16 cellular contexts compared by ENCODE assay signal in genomic region chr10:14023612-14024348, GRCh38.
DNase-seq lines count a peak whose midpoint lies in the region; ATAC-seq and TF ChIP-seq lines count a peak whose summit lies in the region.
"Had no signal": no experiment of that assay in that cellular context is flagged by ENCODE, and none has a peak within 500 bp of the region (broad histone marks: within the 10 kb centered on the region; RNA-seq: fewer than 3 reads in every experiment).

No MANE protein-coding gene starts in this region.

- H3K4me2 ChIP-seq in PC-9: peak overlapping the region; percentile 23; the same call in 1 of the 2 replicates

- no peak overlapping the region for H2AFZ ChIP-seq in PC-9
- H2AFZ ChIP-seq: parathyroid adenoma had no signal

- TF ChIP-seq CTCF in PC-9 (conservative IDR thresholded peaks at IDR 0.05) (no peak), esophagus muscularis mucosa (IDR thresholded peaks at IDR 0.05) (no peak), osteocyte (IDR thresholded peaks at IDR 0.05) (no peak), GM13977 (IDR thresholded peaks at IDR 0.05; ENCODE audit: extremely low read depth, insufficient read depth, missing control alignments) (no peak)

- TF ChIP-seq EP300 in esophagus muscularis mucosa (IDR thresholded peaks at IDR 0.05): no peak

- H3K27ac Mint-ChIP-seq in osteocyte (ENCODE audit: unreplicated experiment) (peak overlapping the region; percentile 93), immature natural killer cell (no peak overlapping the region)
- H3K27ac Mint-ChIP-seq: activated naive CD8-positive, alpha-beta T cell treated with anti-CD3 and anti-CD28 coated beads, Interleukin-2, amount 50 U/mL, for 24 hours had no signal

- H3K27me3 Mint-ChIP-seq in osteocyte (ENCODE audit: unreplicated experiment): no peaks in the 10 kb centered on the region
- H3K27me3 Mint-ChIP-seq in immature natural killer cell (ENCODE audit: low read depth in 3 of 3): peaks cover 4 to 14% (median 13%) of the 10 kb centered on the region in 3 donors

- peaks cover 42% of the 10 kb centered on the region for H3K4me1 Mint-ChIP-seq in osteocyte (ENCODE audit: unreplicated experiment)
- H3K4me1 Mint-ChIP-seq in immature natural killer cell: no peaks in the 10 kb centered on the region

- H3K36me3 Mint-ChIP-seq in osteocyte (ENCODE audit: unreplicated experiment) (peaks cover 17% of the 10 kb centered on the region), immature natural killer cell (no peaks in the 10 kb centered on the region)

- no TSS peak for BruUV-seq in PC-9 (replicated peaks; lab: Mats Ljungman, UMichigan)

- no peak for ATAC-seq in HG02798 (IDR thresholded peaks at IDR 0.05; ENCODE audit: poor library complexity, unreplicated experiment)
- no peak for ATAC-seq in HG03354 (IDR thresholded peaks at IDR 0.05; ENCODE audit: poor library complexity, severe bottlenecking, unreplicated experiment)
- ATAC-seq: activated naive CD8-positive, alpha-beta T cell treated with anti-CD3 and anti-CD28 coated beads, Interleukin-2, amount 50 U/mL, for 24 hours had no signal

- H3F3A ChIP-seq in PC-9 (ENCODE audit: insufficient read depth, low read depth): no peaks in the 10 kb centered on the region; the same call in 1 of the 2 replicates

- H3K4me3 Mint-ChIP-seq in osteocyte (ENCODE audit: unreplicated experiment): peak overlapping the region; percentile 16
- H3K4me3 Mint-ChIP-seq in immature natural killer cell: no peak overlapping the region
- H3K4me3 Mint-ChIP-seq: activated naive CD8-positive, alpha-beta T cell treated with anti-CD3 and anti-CD28 coated beads, Interleukin-2, amount 50 U/mL, for 24 hours had no signal

- H3K27ac ChIP-seq in PC-9 (no peak overlapping the region), esophagus muscularis mucosa (replicated peaks in 1 of 4) (peak overlapping the region; percentile 20 to 60 (median 50))
- H3K27ac ChIP-seq: parathyroid adenoma had no signal

- no peaks in the 10 kb centered on the region for H3K79me2 ChIP-seq in PC-9 (ENCODE audit: low read depth)
- H3K79me2 ChIP-seq: parathyroid adenoma had no signal

- H3K9me3 Mint-ChIP-seq in osteocyte (ENCODE audit: unreplicated experiment): peaks cover 3% of the 10 kb centered on the region
- peaks cover 0 to 7% (median 3%) of the 10 kb centered on the region in 6 donors for H3K9me3 Mint-ChIP-seq in immature natural killer cell

- no peaks in the 10 kb centered on the region for H3K9me2 ChIP-seq in PC-9 (ENCODE audit: insufficient read depth)

- POLR2A ChIA-PET in PC-9 (lab: Charles Lee; ENCODE audit: unreplicated experiment): interaction anchor here (0.7 kb wide), 1 partner anchor 56 kb away, joined by 7 read pairs; no protein-coding TSS in a partner anchor

- no peak for TF ChIP-seq POLR2A in esophagus muscularis mucosa (IDR thresholded peaks at IDR 0.05; ENCODE audit: low read depth)

- CTCF ChIA-PET in PC-9 (lab: Charles Lee): no interaction called here

- no peaks in the 10 kb centered on the region for H4K20me1 ChIP-seq in PC-9 (ENCODE audit: insufficient read depth)

- H3K4me3 ChIP-seq in PC-9 (no peak overlapping the region), esophagus muscularis mucosa (peak overlapping the region; percentile 38 to 50 (median 40))

- H3K4me1 ChIP-seq in PC-9 (replicated peaks; ENCODE audit: insufficient read depth): no peaks in the 10 kb centered on the region
- H3K4me1 ChIP-seq in esophagus muscularis mucosa: peaks cover 0 to 15% (median 13%) of the 10 kb centered on the region in 4 donors
- H3K4me1 ChIP-seq: parathyroid adenoma had no signal

- H3K9me3 ChIP-seq in PC-9 (ENCODE audit: insufficient read depth, low read depth) (no peaks in the 10 kb centered on the region), esophagus muscularis mucosa (no peaks in the 10 kb centered on the region)

- H3K36me3 ChIP-seq in PC-9 (ENCODE audit: low read depth) (no peaks in the 10 kb centered on the region), esophagus muscularis mucosa (no peaks in the 10 kb centered on the region)

- peak; percentile 52 for DNase-seq in ELF-1 (ENCODE audit: low read depth, low spot score)
- no peak for DNase-seq in PC-9
- no peak for DNase-seq in esophagus muscularis mucosa (ENCODE audit: extremely low spot score)
- no peak for DNase-seq in osteocyte (ENCODE audit: extremely low spot score, unreplicated experiment)
- DNase-seq in GM13977 (ENCODE audit: low spot score): no peak
- DNase-seq in immature natural killer cell: no peak
- DNase-seq: activated naive CD8-positive, alpha-beta T cell treated with anti-CD3 and anti-CD28 coated beads, Interleukin-2, amount 50 U/mL, for 24 hours; AML-193; IMR-90; kidney; NCI-H1694; NCI-H774; stimulated activated CD4-positive, alpha-beta T cell treated with anti-CD3 and anti-CD28 coated beads, Interleukin-2, amount 100 ng/mL, for 24 hours had no signal

- in situ Hi-C loops in GM13977 (cut with MboI; ENCODE audit: low pct_unique_long_range_greater_than_20kb, low sequenced_read_pairs, unreplicated experiment): no loop called here

- WGBS in esophagus muscularis mucosa: 66% methylated on average over 9 of the region's 9 CpGs

- intact Hi-C loops in PC-9 (cut with micrococcal nuclease; ENCODE audit: unreplicated experiment) (no loop called here), esophagus muscularis mucosa (cut with DNase I) (no loop called here)

- H3K27me3 ChIP-seq in PC-9 (ENCODE audit: insufficient read depth, low read depth): no peaks in the 10 kb centered on the region
- H3K27me3 ChIP-seq in esophagus muscularis mucosa: no peaks in the 10 kb centered on the region
